1 cellular context compared by ENCODE assay signal in the genomic region with DNA sequence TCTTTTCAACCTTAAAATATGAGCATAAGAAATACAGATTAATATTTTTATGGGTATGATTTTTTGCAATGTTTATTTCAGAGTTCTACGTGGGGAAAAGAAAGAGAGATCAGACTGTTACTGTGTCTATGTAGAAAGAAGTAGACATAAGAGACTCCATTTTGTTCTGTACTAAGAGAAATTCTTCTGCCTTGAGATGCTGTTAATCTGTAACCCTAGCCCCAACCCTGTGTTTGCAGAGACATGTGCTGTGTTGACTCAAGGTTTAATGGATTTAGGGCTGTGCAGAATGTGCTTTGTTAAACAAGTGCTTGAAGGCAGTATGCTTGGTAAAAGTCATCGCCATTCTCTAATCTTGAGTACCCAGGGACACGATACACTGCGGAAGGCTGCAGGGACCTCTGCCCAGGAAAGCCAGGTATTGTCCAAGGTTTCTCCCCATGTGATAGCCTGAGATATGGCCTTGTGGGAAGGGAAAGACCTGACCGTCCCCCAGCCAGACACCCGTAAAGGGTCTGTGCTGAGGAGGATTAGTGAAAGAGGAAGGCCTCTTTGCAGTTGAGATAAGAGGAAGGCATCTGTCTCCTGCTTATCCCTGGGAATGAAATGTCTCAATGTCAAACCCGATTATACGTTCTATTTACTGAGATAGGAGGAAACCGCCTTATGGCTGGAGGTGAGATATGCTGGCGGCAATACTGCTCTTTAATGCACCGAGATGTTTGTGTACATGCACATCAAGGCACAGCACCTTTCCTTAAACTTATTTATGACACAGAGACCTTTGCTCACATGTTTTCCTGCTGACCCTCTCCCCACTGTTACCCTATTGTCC.
TF ChIP-seq lines count a peak whose summit lies in the region.
"Not testable (repeated sequence)": the region's sequence is repeated elsewhere in the genome, so short reads cannot be mapped to it uniquely, and the experiment has no call there.

No MANE protein-coding gene starts in this region.

TF ChIP-seq in K562, 482 proteins besides CTCF, POLR2A, EP300 and RAD21 (continues in another document):
- TF ChIP-seq ZNF41 (CRISPR knock-in tag; conservative IDR thresholded peaks at IDR 0.05) (peak; percentile 70; the same call in 1 of the 2 replicates), HDAC1 (IDR thresholded peaks at IDR 0.05) (0 out of 4 replicates have a peak, but pooled peaks of 1 of the 2 experiments have one; percentile 59), GMEB1 (CRISPR knock-in tag; IDR thresholded peaks at IDR 0.05) (0 out of 2 replicates have a peak, but pooled peaks have one; percentile 11), ZNF589 (CRISPR knock-in tag; IDR thresholded peaks at IDR 0.05; ENCODE audit: low read depth) (peak; percentile 58; the same call in 1 of the 2 replicates), ZNF324 (CRISPR knock-in tag; IDR thresholded peaks at IDR 0.05) (0 out of 2 replicates have a peak, but pooled peaks have one; percentile 21), NR2C1 (tag; IDR thresholded peaks at IDR 0.05) (0 out of 2 replicates have a peak, but pooled peaks have one; percentile 11), PML (IDR thresholded peaks at IDR 0.05; ENCODE audit: low read length) (peak; percentile 80), MTA2 (IDR thresholded peaks at IDR 0.05; ENCODE audit: low read depth) (peak; percentile 96), ZBTB9 (CRISPR knock-in tag; IDR thresholded peaks at IDR 0.05) (peak; percentile 79), ARID1B (IDR thresholded peaks at IDR 0.05) (peak; percentile 96), HIVEP1 (CRISPR knock-in tag; IDR thresholded peaks at IDR 0.05) (peak; percentile 63; the same call in 1 of the 2 replicates), ZNF23 (CRISPR knock-in tag; IDR thresholded peaks at IDR 0.05) (peak; percentile 45; the same call in 1 of the 2 replicates), TEAD4 (IDR thresholded peaks at IDR 0.05; ENCODE audit: low read length) (peak; percentile 89), ZNF766 (CRISPR knock-in tag; conservative IDR thresholded peaks at IDR 0.05) (peak; percentile 55; the same call in 1 of the 2 replicates), SMARCA4 (IDR thresholded peaks at IDR 0.05) (peak; percentile 89), ARNT (IDR thresholded peaks at IDR 0.05) (peak in 1 of 2 experiments; percentile 90; a peak in 2 of 4 replicates), FOXK2 (conservative IDR thresholded peaks at IDR 0.05 in 1 of 2, IDR thresholded peaks at IDR 0.05 in 1 of 2; ENCODE audit: low read depth in 2 of 2) (0 out of 4 replicates have a peak, but pooled peaks of 1 of the 2 experiments have one; percentile 8), MECOM (CRISPR knock-in tag; IDR thresholded peaks at IDR 0.05) (peak; percentile 39; the same call in 1 of the 2 replicates), ZBTB17 (CRISPR knock-in tag; IDR thresholded peaks at IDR 0.05) (peak; percentile 82; the same call in 1 of the 2 replicates), FOXA1 (IDR thresholded peaks at IDR 0.05; ENCODE audit: borderline replicate concordance) (peak; percentile 95), ELF2 (CRISPR knock-in tag; IDR thresholded peaks at IDR 0.05) (0 out of 2 replicates have a peak, but pooled peaks have one; percentile 59), CTBP1 (IDR thresholded peaks at IDR 0.05; ENCODE audit: borderline replicate concordance) (peak; percentile 82), MNT (conservative IDR thresholded peaks at IDR 0.05) (peak; percentile 37 to 52; a peak in 3 of 4 replicates), GTF2A2 (tag; IDR thresholded peaks at IDR 0.05) (peak; percentile 44; the same call in 1 of the 2 replicates), DDX20 (tag; IDR thresholded peaks at IDR 0.05; ENCODE audit: low read depth) (peak; percentile 79; the same call in 1 of the 2 replicates), ZNF395 (CRISPR knock-in tag; IDR thresholded peaks at IDR 0.05) (peak; percentile 83), ZNF197 (CRISPR knock-in tag; IDR thresholded peaks at IDR 0.05; ENCODE audit: low read depth) (peak; percentile 64; the same call in 1 of the 2 replicates), TEAD1 (CRISPR knock-in tag; IDR thresholded peaks at IDR 0.05) (peak in 1 of 2 experiments; percentile 71; a peak in 2 of 4 replicates), RNF219 (CRISPR knock-in tag; IDR thresholded peaks at IDR 0.05) (0 out of 2 replicates have a peak, but pooled peaks have one; percentile 76), HES1 (IDR thresholded peaks at IDR 0.05; ENCODE audit: low read depth) (0 out of 2 replicates have a peak, but pooled peaks have one; percentile 22), MTA1 (IDR thresholded peaks at IDR 0.05; ENCODE audit: borderline replicate concordance) (peak; percentile 68; the same call in 1 of the 2 replicates), ATF4 (CRISPR knock-in tag; IDR thresholded peaks at IDR 0.05) (peak; percentile 69; the same call in 1 of the 2 replicates), MYC (CRISPR knock-in tag; IDR thresholded peaks at IDR 0.05; ENCODE audit: borderline replicate concordance, low read depth) (peak; percentile 67; the same call in 1 of the 2 replicates), ZNF239 (CRISPR knock-in tag; IDR thresholded peaks at IDR 0.05) (peak; percentile 40; the same call in 1 of the 2 replicates), GATA2 (CRISPR knock-in tag; IDR thresholded peaks at IDR 0.05) (peak; percentile 97), CBFA2T3 (IDR thresholded peaks at IDR 0.05) (peak; percentile 99), RNF2 (IDR thresholded peaks at IDR 0.05) (peak; percentile 43; the same call in 1 of the 2 replicates), ZNF644 (tag; IDR thresholded peaks at IDR 0.05; ENCODE audit: low read depth) (peak; percentile 73; the same call in 1 of the 2 replicates), ZKSCAN8 (CRISPR knock-in tag; IDR thresholded peaks at IDR 0.05) (peak; percentile 70; the same call in 1 of the 2 replicates), POLR2H (tag; IDR thresholded peaks at IDR 0.05; ENCODE audit: low read depth) (peak; percentile 20; the same call in 1 of the 2 replicates), BCL6 (CRISPR knock-in tag; IDR thresholded peaks at IDR 0.05) (peak; percentile 73; the same call in 1 of the 2 replicates), SMARCE1 (IDR thresholded peaks at IDR 0.05) (peak; percentile 81), IFI16 (CRISPR knock-in tag; IDR thresholded peaks at IDR 0.05) (0 out of 2 replicates have a peak, but pooled peaks have one; percentile 46), GTF2E2 (tag; IDR thresholded peaks at IDR 0.05) (0 out of 2 replicates have a peak, but pooled peaks have one; percentile 28), DMBX1 (CRISPR knock-in tag; IDR thresholded peaks at IDR 0.05; ENCODE audit: borderline replicate concordance) (peak; percentile 94)
- TF ChIP-seq, protein P1, sequence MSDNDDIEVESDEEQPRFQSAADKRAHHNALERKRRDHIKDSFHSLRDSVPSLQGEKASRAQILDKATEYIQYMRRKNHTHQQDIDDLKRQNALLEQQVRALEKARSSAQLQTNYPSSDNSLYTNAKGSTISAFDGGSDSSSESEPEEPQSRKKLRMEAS (CRISPR knock-in tag; IDR thresholded peaks at IDR 0.05) = peak; percentile 67
- TF ChIP-seq, protein P2, sequence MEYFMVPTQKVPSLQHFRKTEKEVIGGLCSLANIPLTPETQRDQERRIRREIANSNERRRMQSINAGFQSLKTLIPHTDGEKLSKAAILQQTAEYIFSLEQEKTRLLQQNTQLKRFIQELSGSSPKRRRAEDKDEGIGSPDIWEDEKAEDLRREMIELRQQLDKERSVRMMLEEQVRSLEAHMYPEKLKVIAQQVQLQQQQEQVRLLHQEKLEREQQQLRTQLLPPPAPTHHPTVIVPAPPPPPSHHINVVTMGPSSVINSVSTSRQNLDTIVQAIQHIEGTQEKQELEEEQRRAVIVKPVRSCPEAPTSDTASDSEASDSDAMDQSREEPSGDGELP (CRISPR knock-in tag; IDR thresholded peaks at IDR 0.05; ENCODE audit: borderline replicate concordance) = peak; percentile 51; the same call in 1 of the 2 replicates
- not testable (repeated sequence) for TF ChIP-seq NR2C1 (IDR thresholded peaks at IDR 0.05); TEAD4 (CRISPR knock-in tag; IDR thresholded peaks at IDR 0.05; ENCODE audit: borderline replicate concordance); MYC (IDR thresholded peaks at IDR 0.05; ENCODE audit: low read depth, low read length)
- TF ChIP-seq, protein P3, sequence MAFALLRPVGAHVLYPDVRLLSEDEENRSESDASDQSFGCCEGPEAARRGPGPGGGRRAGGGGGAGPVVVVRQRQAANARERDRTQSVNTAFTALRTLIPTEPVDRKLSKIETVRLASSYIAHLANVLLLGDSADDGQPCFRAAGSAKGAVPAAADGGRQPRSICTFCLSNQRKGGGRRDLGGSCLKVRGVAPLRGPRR (CRISPR knock-in tag; IDR thresholded peaks at IDR 0.05) = 0 out of 2 replicates have a peak, but pooled peaks have one; percentile 25
- TF ChIP-seq, protein P4, sequence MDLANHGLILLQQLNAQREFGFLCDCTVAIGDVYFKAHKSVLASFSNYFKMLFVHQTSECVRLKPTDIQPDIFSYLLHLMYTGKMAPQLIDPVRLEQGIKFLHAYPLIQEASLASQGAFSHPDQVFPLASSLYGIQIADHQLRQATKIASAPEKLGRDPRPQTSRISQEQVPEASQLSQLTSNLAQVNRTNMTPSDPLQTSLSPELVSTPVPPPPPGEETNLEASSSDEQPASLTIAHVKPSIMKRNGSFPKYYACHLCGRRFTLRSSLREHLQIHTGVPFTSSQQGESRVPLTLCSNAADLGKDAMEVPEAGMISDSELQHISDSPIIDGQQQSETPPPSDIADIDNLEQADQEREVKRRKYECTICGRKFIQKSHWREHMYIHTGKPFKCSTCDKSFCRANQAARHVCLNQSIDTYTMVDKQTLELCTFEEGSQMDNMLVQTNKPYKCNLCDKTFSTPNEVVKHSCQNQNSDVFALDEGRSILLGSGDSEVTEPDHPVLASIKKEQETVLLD (IDR thresholded peaks at IDR 0.05) = peak; percentile 41; the same call in 1 of the 2 replicates
